ENCODE assay signal across 8 cellular contexts in the genomic region with DNA sequence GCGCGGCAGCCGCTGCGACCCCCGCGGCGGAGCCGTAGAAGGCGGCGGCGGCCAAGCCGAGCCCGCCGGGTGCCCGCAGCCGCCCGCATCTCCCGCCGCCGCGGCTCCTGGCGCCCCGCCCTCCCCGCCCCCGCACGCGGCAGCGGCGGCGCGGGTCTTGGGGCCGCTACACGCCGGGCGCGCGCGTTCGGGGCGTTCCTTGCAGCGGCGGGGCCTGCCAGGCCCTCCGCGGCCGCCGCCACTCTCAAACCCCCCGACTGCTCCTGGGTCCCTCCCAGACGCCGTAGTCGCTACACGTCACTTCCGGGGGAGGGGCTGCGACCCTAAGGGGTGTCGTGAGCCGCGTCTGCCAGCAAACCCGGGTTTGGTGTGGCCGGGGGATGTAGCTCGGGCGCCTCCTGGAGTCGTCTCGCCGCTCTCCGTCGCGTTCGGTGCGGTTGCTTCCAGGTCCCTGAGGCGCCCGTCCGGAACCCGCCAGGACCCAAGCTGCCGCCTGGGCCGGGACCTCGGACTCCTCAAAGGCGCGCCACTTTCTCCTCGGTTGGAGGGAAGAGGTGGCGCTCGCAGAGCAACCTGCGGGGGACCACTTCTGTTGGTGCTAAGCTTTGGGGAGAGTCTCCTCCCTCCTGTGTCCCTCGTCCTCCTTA. TPM values are rescaled to one million over a fixed set of nuclear protein-coding genes. Genes with fewer than 3 reads are reported as not detected.
DNase-seq lines count a peak whose midpoint lies in the region; ATAC-seq and TF ChIP-seq lines count a peak whose summit lies in the region.

A gene with protein sequence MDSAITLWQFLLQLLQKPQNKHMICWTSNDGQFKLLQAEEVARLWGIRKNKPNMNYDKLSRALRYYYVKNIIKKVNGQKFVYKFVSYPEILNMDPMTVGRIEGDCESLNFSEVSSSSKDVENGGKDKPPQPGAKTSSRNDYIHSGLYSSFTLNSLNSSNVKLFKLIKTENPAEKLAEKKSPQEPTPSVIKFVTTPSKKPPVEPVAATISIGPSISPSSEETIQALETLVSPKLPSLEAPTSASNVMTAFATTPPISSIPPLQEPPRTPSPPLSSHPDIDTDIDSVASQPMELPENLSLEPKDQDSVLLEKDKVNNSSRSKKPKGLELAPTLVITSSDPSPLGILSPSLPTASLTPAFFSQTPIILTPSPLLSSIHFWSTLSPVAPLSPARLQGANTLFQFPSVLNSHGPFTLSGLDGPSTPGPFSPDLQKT (minus strand): TSS at position 285 of the 647 bp plus-strand sequence. CDS start 8,129 bp downstream, outside the sequence.

- peak; percentile 96 for TF ChIP-seq POLR2A in prostate gland (IDR thresholded peaks at IDR 0.05)

- H3K4me1 ChIP-seq in left ventricle myocardium inferior (peaks cover 48% of the 10 kb centered on the region), prostate gland (replicated peaks) (peaks cover 2% of the 10 kb centered on the region), urinary bladder (ENCODE audit: insufficient read depth) (no peaks in the 10 kb centered on the region)

- peak; percentile 98 for DNase-seq in GM13976 (ENCODE audit: low spot score)
- DNase-seq in NCI-H146 treated with DMSO at 0.1 percent for 48 hours (lab: John Stamatoyannopoulos, UW; ENCODE audit: unreplicated experiment): peak; percentile 88
- peak; percentile 91 for DNase-seq in amniotic stem cell (lab: John Stamatoyannopoulos, UW)
- DNase-seq in left ventricle myocardium inferior: peak; percentile 99
- peak; percentile 97 for DNase-seq in prostate gland (ENCODE audit: low spot score)

- intact Hi-C loops in T-helper 1 cell treated with Interleukin-12 subunit alpha and Interleukin-12 subunit beta and Interleukin-4 antibody, amounts not matched to agents 30 ng/mL and 1 ng/mL, for 36 hours (cut with micrococcal nuclease): loop anchor here (1.0 to 5.0 kb wide), 18 partner anchors 25 to 1705 kb away; a partner anchor contains a TSS
- intact Hi-C loops in left ventricle myocardium inferior (cut with micrococcal nuclease): loop anchor here (5.0 kb wide), 1 partner anchor 40 kb away; no protein-coding TSS in a partner anchor
- intact Hi-C loops in prostate gland (cut with DNase I): loop anchor here (2.0 to 5.0 kb wide), 2 partner anchors 41 to 105 kb away; no protein-coding TSS in a partner anchor

- H3K36me3 ChIP-seq in left ventricle myocardium inferior (no peaks in the 10 kb centered on the region), prostate gland (no peaks in the 10 kb centered on the region), urinary bladder (ENCODE audit: insufficient read depth) (no peaks in the 10 kb centered on the region)

- under 1% methylated on average over 47 of the region's 82 CpGs for WGBS in prostate gland
- 1% methylated on average over 82 of the region's 82 CpGs for WGBS in urinary bladder

- in situ Hi-C loops in GM13976 (cut with MboI; ENCODE audit: low sequenced_read_pairs, unreplicated experiment): loop anchor here (5.0 kb wide), 1 partner anchor 45 kb away; no protein-coding TSS in a partner anchor

- H3K27me3 ChIP-seq in left ventricle myocardium inferior (ENCODE audit: low read depth) (no peaks in the 10 kb centered on the region), prostate gland (replicated peaks; ENCODE audit: insufficient read depth) (no peaks in the 10 kb centered on the region)

- peak; percentile 87 for ATAC-seq in HG02870 (IDR thresholded peaks at IDR 0.05; ENCODE audit: unreplicated experiment)

- TF ChIP-seq CTCF in GM13976 (IDR thresholded peaks at IDR 0.05; ENCODE audit: borderline replicate concordance, control extremely low read depth, extremely low read depth, insufficient read depth, missing control alignments): peak; percentile 83
- peak; percentile 83 for TF ChIP-seq CTCF in left ventricle myocardium inferior (IDR thresholded peaks at IDR 0.05; ENCODE audit: borderline replicate concordance)
- TF ChIP-seq CTCF in prostate gland (IDR thresholded peaks at IDR 0.05): peak; percentile 56 to 94 (median 78)

- peak within 1 kb of the TSS; percentile 80 for H3K4me3 ChIP-seq in left ventricle myocardium inferior
- peak within 1 kb of the TSS; percentile 60 for H3K4me3 ChIP-seq in prostate gland
- H3K4me3 ChIP-seq in urinary bladder (ENCODE audit: low read depth, low read length): peak within 1 kb of the TSS; percentile 98

- H3K27ac ChIP-seq in left ventricle myocardium inferior (replicated peaks) (peak within 1 kb of the TSS; percentile 96), prostate gland (peak within 1 kb of the TSS; percentile 89 to 94), urinary bladder (ENCODE audit: low read depth) (peak within 1 kb of the TSS; percentile 100)

- H3K9me3 ChIP-seq in left ventricle myocardium inferior (replicated peaks) (no peaks in the 10 kb centered on the region), prostate gland (no peaks in the 10 kb centered on the region)

RNA-seq across cellular contexts. Expression of the gene that starts here (rescaled TPM):
- total RNA-seq in T-helper 1 cell treated with Interleukin-12 subunit alpha and Interleukin-12 subunit beta and Interleukin-4 antibody, amounts not matched to agents 30 ng/mL and 1 ng/mL, for 36 hours: 107 and 115 TPM in 2 replicates
- total RNA-seq in left ventricle myocardium inferior: 36.3 TPM
- total RNA-seq in prostate gland: 10 to 100 TPM; 58.8 to 62.7 TPM
- 41.9 TPM for total RNA-seq in urinary bladder
- polyA plus RNA-seq in urinary bladder: 5.6 TPM

Comparison
In these comparisons a context has a peak if more than half of its experiments do, and no peak if none do; other contexts are left out.
1. Peak in every context shown above with its lines: DNase-seq, ATAC-seq, H3K4me3 ChIP-seq and H3K27ac ChIP-seq.